8 cellular contexts compared by ENCODE assay signal in genomic region chrX:9708923-9709553, GRCh38. TPM values are rescaled to one million over a fixed set of nuclear protein-coding genes. Genes with fewer than 3 reads are reported as not detected.
DNase-seq lines count a peak whose midpoint lies in the region; ATAC-seq and TF ChIP-seq lines count a peak whose summit lies in the region.

No MANE protein-coding gene starts in this region.

- peak overlapping the region in 1 of 3 donors; percentile 10 for H3K4me3 Mint-ChIP-seq in T-cell
- H3K4me3 Mint-ChIP-seq in activated naive CD8-positive, alpha-beta T cell treated with anti-CD3 and anti-CD28 coated beads, Interleukin-2, amount 50 U/mL, for 24 hours = no peak overlapping the region

- CTCF ChIA-PET in T-cell (lab: Charles Lee) = interaction anchor here (0.6 to 1.0 kb wide), 4 partner anchors 10 to 892 kb away, joined by 3 to 5 read pairs (median 3); no protein-coding TSS in a partner anchor

- H3K4me3 ChIP-seq in NB4 (ENCODE audit: low read depth, low read length) (no peak overlapping the region), heart right ventricle (no peak overlapping the region)

- peak overlapping the region in 1 of 2 donors; percentile 33 for H3K27ac Mint-ChIP-seq in T-cell
- H3K27ac Mint-ChIP-seq in activated naive CD8-positive, alpha-beta T cell treated with anti-CD3 and anti-CD28 coated beads, Interleukin-2, amount 50 U/mL, for 24 hours = no peak overlapping the region

- 31 to 33% methylated on average over 17 of the region's 17 CpGs for WGBS in heart right ventricle, 2 donors

- peaks cover 39% of the 10 kb centered on the region for H3K36me3 Mint-ChIP-seq in T-cell
- H3K36me3 Mint-ChIP-seq in activated naive CD8-positive, alpha-beta T cell treated with anti-CD3 and anti-CD28 coated beads, Interleukin-2, amount 50 U/mL, for 24 hours (ENCODE audit: low read depth) = peaks cover 31% of the 10 kb centered on the region

- H3K27me3 ChIP-seq in heart right ventricle = no peaks in the 10 kb centered on the region

- H3K36me3 ChIP-seq in heart right ventricle = peaks cover 0 to 38% (median 0%) of the 10 kb centered on the region in 9 donors

- no peaks in the 10 kb centered on the region for H3K27me3 Mint-ChIP-seq in T-cell
- no peaks in the 10 kb centered on the region for H3K27me3 Mint-ChIP-seq in activated naive CD8-positive, alpha-beta T cell treated with anti-CD3 and anti-CD28 coated beads, Interleukin-2, amount 50 U/mL, for 24 hours

- ATAC-seq in T-cell (replicated peaks in 1 of 4) (peak; percentile 73 to 85 (median 78)), heart right ventricle (peak; percentile 76 to 85 (median 80))
- peak; percentile 79 for ATAC-seq in activated naive CD8-positive, alpha-beta T cell treated with anti-CD3 and anti-CD28 coated beads, Interleukin-2, amount 50 U/mL, for 24 hours

- H3K9me3 Mint-ChIP-seq in T-cell = peaks cover 0 to 6% (median 0%) of the 10 kb centered on the region in 3 donors
- H3K9me3 Mint-ChIP-seq in activated naive CD8-positive, alpha-beta T cell treated with anti-CD3 and anti-CD28 coated beads, Interleukin-2, amount 50 U/mL, for 24 hours = no peaks in the 10 kb centered on the region

- H3K4me1 ChIP-seq in heart right ventricle = peaks cover 0 to 3% (median 0%) of the 10 kb centered on the region in 9 donors

- peaks cover 0 to 9% (median 0%) of the 10 kb centered on the region in 11 donors for H3K9me3 ChIP-seq in heart right ventricle

- TF ChIP-seq CTCF in NB4 (IDR thresholded peaks at IDR 0.05; ENCODE audit: low read depth, low read length) = peak; percentile 66
- peak; percentile 52 to 86 (median 84) for TF ChIP-seq CTCF in heart right ventricle (IDR thresholded peaks at IDR 0.05)

- DNase-seq in GM03348 (ENCODE audit: low spot score) (peak; percentile 82), HCEC 1CT (peak; percentile 31), NB4 (ENCODE audit: low read depth) (peak; percentile 78), T-cell (peak; percentile 55 to 83 (median 73)), heart right ventricle (peak; percentile 61 to 73), renal cortical epithelial cell (ENCODE audit: low read depth) (peak; percentile 46), T1000 (lab: John Stamatoyannopoulos, UW) (no peak)
- DNase-seq in activated naive CD8-positive, alpha-beta T cell treated with anti-CD3 and anti-CD28 coated beads, Interleukin-2, amount 50 U/mL, for 24 hours = peak; percentile 73

- TF ChIP-seq POLR2A in NB4 (IDR thresholded peaks at IDR 0.05; ENCODE audit: extremely low read depth, insufficient read length) = no peak

- H3K27ac ChIP-seq in heart right ventricle = no peak overlapping the region

- peaks cover 9 to 13% (median 11%) of the 10 kb centered on the region in 3 donors for H3K4me1 Mint-ChIP-seq in T-cell
- H3K4me1 Mint-ChIP-seq in activated naive CD8-positive, alpha-beta T cell treated with anti-CD3 and anti-CD28 coated beads, Interleukin-2, amount 50 U/mL, for 24 hours = peaks cover 6% of the 10 kb centered on the region

- intact Hi-C loops in heart right ventricle (cut with DNase I) = loop anchor here in 8 of 10 donors (2.0 to 10.0 kb wide), 11 partner anchors 246 to 962 kb away; no protein-coding TSS in a partner anchor

- POLR2A ChIA-PET in T-cell (lab: Charles Lee) = no interaction called here

RNA-seq across cellular contexts. Expression of gene GPR143, which starts 56.6 kb away (rescaled TPM):
- total RNA-seq in T-cell (not detected), heart right ventricle (under 1 TPM in 2 of 10 donors, not detected in 8; 0.30 to 0.58 TPM), renal cortical epithelial cell (33.0 and 58.2 TPM in 2 replicates)
- under 1 TPM in 1 of 2 donors, not detected in 1; 0.06 TPM for polyA plus RNA-seq in heart right ventricle

Comparison
In these comparisons a context has a peak if more than half of its experiments do, and no peak if none do; other contexts are left out.
1. RNA of gene GPR143, which starts 56.6 kb away (total RNA-seq): 33.0 to 58.2 TPM in renal cortical epithelial cell; not detected in T-cell and 0.30 to 0.58 TPM in heart right ventricle; every median in the first group is over 10 times any median in the second.
2. Peak in every context shown above with its lines, with median percentiles within 50 percentile points of each other: ATAC-seq.